In genomic region chr4:143344774-143345173, GRCh38 we compare ENCODE assay signal across 18 cellular contexts. TPM values are rescaled to one million over a fixed set of nuclear protein-coding genes. Genes with fewer than 3 reads are reported as not detected.
DNase-seq lines count a peak whose midpoint lies in the region; ATAC-seq, FAIRE-seq and TF ChIP-seq lines count a peak whose summit lies in the region.
"Had no signal": no experiment of that assay in that cellular context is flagged by ENCODE, and none has a peak within 500 bp of the region (broad histone marks: within the 10 kb centered on the region; RNA-seq: fewer than 3 reads in every experiment).

No MANE protein-coding gene starts in this region.

- CTCF ChIA-PET in K562 (lab: Yijun Ruan, JAX; ENCODE audit: low intra/inter-chr PET ratio): no interaction called here

- H3K9ac ChIP-seq in MM.1S (ENCODE audit: low read length) (no peak overlapping the region), K562 (ENCODE audit: insufficient read depth in 1 of 2, low read depth in 2 of 2, low read length in 2 of 2) (peak overlapping the region in 1 of 2 experiments; percentile 82; a peak in 2 of 4 replicates), skeletal muscle tissue (ENCODE audit: low read depth in 1 of 3, low read length in 3 of 3) (no peak overlapping the region)

- WGBS in K562 (ENCODE audit: insufficient coverage, low coverage, missing lambda C conversion rate): 5% methylated on average over 4 of the region's 4 CpGs

- H3K9me1 ChIP-seq in K562 (ENCODE audit: control insufficient read depth, insufficient read depth, low read length): no peaks in the 10 kb centered on the region

- H2AFZ ChIP-seq in MM.1S (ENCODE audit: low read length) (no peak overlapping the region), K562 (ENCODE audit: low read depth, low read length) (peak overlapping the region; percentile 63)

- intact Hi-C loops in K562 (cut with micrococcal nuclease) (no loop called here), left ventricle myocardium superior (cut with micrococcal nuclease) (no loop called here)

- DNase-seq in MM.1S: no peak
- DNase-seq in K562 (ENCODE audit: extremely low read depth in 1 of 4, low spot score in 3 of 4): peak in 2 of 4 experiments; percentile 46 to 67
- DNase-seq in left ventricle myocardium superior: no peak
- no peak for DNase-seq in stimulated activated CD4-positive, alpha-beta T cell treated with anti-CD3 and anti-CD28 coated beads, Interleukin-12 subunit alpha, Interleukin-12 subunit beta, amount 100 ng/mL, for 4 hours
- no peak for DNase-seq in naive thymus-derived CD8-positive, alpha-beta T cell
- no peak for DNase-seq in DMS 273 treated with DMSO at 0.1 percent for 48 hours (lab: John Stamatoyannopoulos, UW)
- DNase-seq: activated CD8-positive, alpha-beta memory T cell treated with anti-CD3 and anti-CD28 coated beads for 24 hours; Calu3; effector memory CD4-positive, alpha-beta T cell; GDM1; immature natural killer cell; KG1; mucosa of descending colon; NCI-H1105 treated with DMSO at 0.1 percent for 48 hours had no signal

- H3K4me2 ChIP-seq in MM.1S (ENCODE audit: low read depth, low read length) (peak overlapping the region; percentile 25; the same call in 1 of the 2 replicates), K562 (ENCODE audit: insufficient read depth, low read length) (peak overlapping the region; percentile 67)

- peaks cover 6 to 19% (median 17%) of the 10 kb centered on the region in 5 donors for H3K27me3 Mint-ChIP-seq in naive thymus-derived CD8-positive, alpha-beta T cell

- peaks cover 13% of the 10 kb centered on the region for H4K20me1 ChIP-seq in MM.1S (ENCODE audit: insufficient read depth, low read length)
- H4K20me1 ChIP-seq in K562 (replicated peaks; ENCODE audit: control insufficient read depth, insufficient read depth, low read length): no peaks in the 10 kb centered on the region

- in situ Hi-C loops in K562 (cut with MboI): no loop called here

- FAIRE-seq in K562 (lab: Jason Lieb, UNC): peak; percentile 79
- FAIRE-seq: TTC549 had no signal

- ATAC-seq in K562: peak; percentile 65
- peak; percentile 70 for ATAC-seq in left ventricle myocardium superior
- ATAC-seq in naive thymus-derived CD8-positive, alpha-beta T cell: no peak
- ATAC-seq in GM19397 (IDR thresholded peaks at IDR 0.05; ENCODE audit: unreplicated experiment): no peak
- ATAC-seq: mucosa of descending colon had no signal

- TF ChIP-seq POLR2A in K562 (conservative IDR thresholded peaks at IDR 0.05): no peak

- TF ChIP-seq EP300 in K562 (IDR thresholded peaks at IDR 0.05; ENCODE audit: low read length): peak; percentile 70; the same call in 1 of the 2 replicates

- TF ChIP-seq RAD21 in K562 (CRISPR knock-in tag; conservative IDR thresholded peaks at IDR 0.05 in 1 of 2, IDR thresholded peaks at IDR 0.05 in 1 of 2): no peak

- no peak overlapping the region for H3K4me3 ChIP-seq in MM.1S (ENCODE audit: low read length)
- peak overlapping the region; percentile 27; the same call in 1 of the 2 replicates for H3K4me3 ChIP-seq in K562
- no peak overlapping the region for H3K4me3 ChIP-seq in skeletal muscle tissue (ENCODE audit: low read length in 3 of 3)
- H3K4me3 ChIP-seq: mucosa of descending colon, SK-N-MC had no signal

- H3K27ac Mint-ChIP-seq in naive thymus-derived CD8-positive, alpha-beta T cell: no peak overlapping the region
- H3K27ac Mint-ChIP-seq: immature natural killer cell had no signal

- H3K4me3 Mint-ChIP-seq in naive thymus-derived CD8-positive, alpha-beta T cell: no peak overlapping the region
- H3K4me3 Mint-ChIP-seq: immature natural killer cell had no signal

- no peaks in the 10 kb centered on the region for H3K9me2 ChIP-seq in MM.1S (replicated peaks; ENCODE audit: insufficient read depth, low read length)

- peaks cover 0 to 6% (median 0%) of the 10 kb centered on the region in 4 donors for H3K4me1 Mint-ChIP-seq in naive thymus-derived CD8-positive, alpha-beta T cell

- no TSS peak for BruUV-seq in K562 (replicated peaks; lab: Mats Ljungman, UMichigan)

- no peaks in the 10 kb centered on the region for H3K9me3 Mint-ChIP-seq in naive thymus-derived CD8-positive, alpha-beta T cell
- H3K9me3 Mint-ChIP-seq: immature natural killer cell had no signal

- H3K36me3 ChIP-seq in MM.1S (replicated peaks; ENCODE audit: insufficient read depth, low read length) (0 out of 2 replicates have a peak, but pooled peaks cover 4% of the 10 kb centered on the region), K562 (ENCODE audit: control insufficient read depth, insufficient read depth, low read length) (no peaks in the 10 kb centered on the region; the same call in 2 of the 3 replicates), skeletal muscle tissue (ENCODE audit: control insufficient read depth in 3 of 3, insufficient read depth in 3 of 3, low read length in 3 of 3) (peaks cover 0 to 3% (median 0%) of the 10 kb centered on the region in 3 donors)

- POLR2A ChIA-PET in K562 (lab: Yijun Ruan, JAX): interaction anchor here (0.7 to 2.5 kb wide), 2 partner anchors 8 to 11 kb away, joined by 4 to 11 read pairs; no protein-coding TSS in a partner anchor
- POLR2A ChIA-PET in naive thymus-derived CD8-positive, alpha-beta T cell (lab: Charles Lee): no interaction called here

- no peaks in the 10 kb centered on the region for H3K79me2 ChIP-seq in MM.1S (ENCODE audit: low read length)
- H3K79me2 ChIP-seq in K562 (ENCODE audit: control insufficient read depth, insufficient read depth, low read length): peaks cover 14% of the 10 kb centered on the region

- no peaks in the 10 kb centered on the region for H3K36me3 Mint-ChIP-seq in naive thymus-derived CD8-positive, alpha-beta T cell
- H3K36me3 Mint-ChIP-seq: immature natural killer cell had no signal

- peaks cover 18% of the 10 kb centered on the region for H3F3A ChIP-seq in MM.1S (ENCODE audit: insufficient read depth, low read length)

- peaks cover 54% of the 10 kb centered on the region for H3K4me1 ChIP-seq in MM.1S (ENCODE audit: low read length)
- H3K4me1 ChIP-seq in K562 (replicated peaks in 1 of 2; ENCODE audit: control insufficient read depth in 2 of 2, insufficient read depth in 2 of 2, low read length in 2 of 2): peaks cover 24 to 26% of the 10 kb centered on the region in 2 experiments; a peak in 4 of 5 replicates
- H3K4me1 ChIP-seq in skeletal muscle tissue (ENCODE audit: control insufficient read depth in 3 of 3, insufficient read depth in 3 of 3, low read length in 3 of 3): peaks cover 31 to 41% (median 35%) of the 10 kb centered on the region in 3 donors

- H3K27me3 ChIP-seq in MM.1S (replicated peaks; ENCODE audit: insufficient read depth, low read length) (no peaks in the 10 kb centered on the region), K562 (ENCODE audit: control insufficient read depth in 2 of 2, insufficient read depth in 2 of 2, low read length in 2 of 2) (no peaks in the 10 kb centered on the region), skeletal muscle tissue (ENCODE audit: control insufficient read depth in 3 of 3, insufficient read depth in 3 of 3, low read length in 3 of 3) (no peaks in the 10 kb centered on the region)

- no peak for TF ChIP-seq CTCF in MM.1S (IDR thresholded peaks at IDR 0.05; ENCODE audit: low read length)
- TF ChIP-seq CTCF in K562 (IDR thresholded peaks at IDR 0.05 in 2 of 3, conservative IDR thresholded peaks at IDR 0.05 in 1 of 3; ENCODE audit: insufficient read depth in 2 of 3, low read depth in 1 of 3, low read length in 3 of 3): no peak

- H3K9me3 ChIP-seq in MM.1S (replicated peaks; ENCODE audit: insufficient read depth, low read length) (no peaks in the 10 kb centered on the region), K562 (replicated peaks; ENCODE audit: control insufficient read depth, insufficient read depth, low read depth, low read length) (no peaks in the 10 kb centered on the region), skeletal muscle tissue (ENCODE audit: control insufficient read depth in 3 of 3, low read length in 3 of 3) (no peaks in the 10 kb centered on the region)
- H3K9me3 ChIP-seq: mucosa of descending colon had no signal

- H3K27ac ChIP-seq in MM.1S (ENCODE audit: low read length) (no peak overlapping the region), K562 (ENCODE audit: extremely low read depth, low read depth, low read length) (peak overlapping the region; percentile 68), skeletal muscle tissue (ENCODE audit: low read depth, low read length) (peak overlapping the region; percentile 61)
- H3K27ac ChIP-seq: SK-N-MC had no signal

TF ChIP-seq in K562, 482 proteins besides CTCF, POLR2A, EP300 and RAD21 (continues in another document):
- TF ChIP-seq TRIM24 (IDR thresholded peaks at IDR 0.05) (no peak), ZNF140 (CRISPR knock-in tag; IDR thresholded peaks at IDR 0.05) (no peak), HDAC1 (IDR thresholded peaks at IDR 0.05) (no peak), MTA2 (IDR thresholded peaks at IDR 0.05; ENCODE audit: low read depth) (peak; percentile 39; the same call in 1 of the 2 replicates), NFXL1 (CRISPR knock-in tag; IDR thresholded peaks at IDR 0.05) (no peak)
- TF ChIP-seq, protein P1, sequence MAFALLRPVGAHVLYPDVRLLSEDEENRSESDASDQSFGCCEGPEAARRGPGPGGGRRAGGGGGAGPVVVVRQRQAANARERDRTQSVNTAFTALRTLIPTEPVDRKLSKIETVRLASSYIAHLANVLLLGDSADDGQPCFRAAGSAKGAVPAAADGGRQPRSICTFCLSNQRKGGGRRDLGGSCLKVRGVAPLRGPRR (CRISPR knock-in tag; IDR thresholded peaks at IDR 0.05): no peak

RNA-seq across cellular contexts. Expression of gene GAB1, which starts 8.1 kb away (rescaled TPM):
- 25.0 and 56.0 TPM in 2 replicates for total RNA-seq in K562 (2011; cell fraction: chromatin; rRNA removed; ENCODE audit: low replicate concordance)
- total RNA-seq in K562 (2011; cell fraction: nucleolus; rRNA removed): 10.0 and 11.8 TPM in 2 replicates
- 25.5 and 30.8 TPM in 2 replicates for total RNA-seq in K562 (2011; cell fraction: nucleoplasm; rRNA removed)
- total RNA-seq in K562 (2014; rRNA removed) (5.3 and 8.9 TPM in 2 replicates), K562 (2014; rRNA removed; fragmentation: Illumina TruSeq; extraction: Trizol) (9.7 and 12.0 TPM in 2 replicates), K562 (2015; rRNA removed; fragmentation: Illumina TruSeq; extraction: Trizol) (8.0 and 8.7 TPM in 2 replicates), K562 (2021) (10.3 and 10.9 TPM in 2 replicates), left ventricle myocardium superior (90.7 TPM), skeletal muscle tissue (36.0 TPM)
- polyA plus RNA-seq in K562 (2011; rRNA removed) (7.5 and 8.8 TPM in 2 replicates), K562 (2014; fragmentation: Illumina TruSeq; extraction: Trizol) (12.4 and 14.6 TPM in 2 replicates), K562 (2014; fragmentation: Nextera tagmentation; extraction: Ambion mirVana) (1 to 10 TPM; 1.3 to 2.2 TPM), K562 (2014; rRNA removed) (2.9 and 7.1 TPM in 2 replicates)
- polyA plus RNA-seq in K562 (2011; cell fraction: cytosol; rRNA removed): 3.1 and 3.5 TPM in 2 replicates
- polyA plus RNA-seq in K562 (2011; cell fraction: nucleus; rRNA removed): 14.7 and 16.9 TPM in 2 replicates
- polyA plus RNA-seq in K562 (2012): 2.7 and 5.0 TPM in 2 replicates
- 17.5 and 25.5 TPM in 2 replicates for polyA minus RNA-seq in K562 (2011; rRNA and poly(A)+ RNA removed)
- 7.1 and 7.4 TPM in 2 replicates for polyA minus RNA-seq in K562 (2011; cell fraction: cytosol; rRNA and poly(A)+ RNA removed)
- 14.5 and 16.8 TPM in 2 replicates for polyA minus RNA-seq in K562 (2011; cell fraction: nucleus; rRNA and poly(A)+ RNA removed)
- total RNA-seq in naive thymus-derived CD8-positive, alpha-beta T cell: 1 to 10 TPM in 1 of 2 experiments, under 1 TPM in 1; 0.63 to 1.1 TPM
- polyA plus RNA-seq in naive thymus-derived CD8-positive, alpha-beta T cell: not detected

Comparison
In these comparisons a context has a peak if more than half of its experiments do, and no peak if none do; other contexts are left out.
1. ATAC-seq: peak in K562 (single experiment) and left ventricle myocardium superior (single experiment); none in naive thymus-derived CD8-positive, alpha-beta T cell (0 of 2) and GM19397 (single experiment).